1 cellular context compared by ENCODE assay signal in the genomic region with DNA sequence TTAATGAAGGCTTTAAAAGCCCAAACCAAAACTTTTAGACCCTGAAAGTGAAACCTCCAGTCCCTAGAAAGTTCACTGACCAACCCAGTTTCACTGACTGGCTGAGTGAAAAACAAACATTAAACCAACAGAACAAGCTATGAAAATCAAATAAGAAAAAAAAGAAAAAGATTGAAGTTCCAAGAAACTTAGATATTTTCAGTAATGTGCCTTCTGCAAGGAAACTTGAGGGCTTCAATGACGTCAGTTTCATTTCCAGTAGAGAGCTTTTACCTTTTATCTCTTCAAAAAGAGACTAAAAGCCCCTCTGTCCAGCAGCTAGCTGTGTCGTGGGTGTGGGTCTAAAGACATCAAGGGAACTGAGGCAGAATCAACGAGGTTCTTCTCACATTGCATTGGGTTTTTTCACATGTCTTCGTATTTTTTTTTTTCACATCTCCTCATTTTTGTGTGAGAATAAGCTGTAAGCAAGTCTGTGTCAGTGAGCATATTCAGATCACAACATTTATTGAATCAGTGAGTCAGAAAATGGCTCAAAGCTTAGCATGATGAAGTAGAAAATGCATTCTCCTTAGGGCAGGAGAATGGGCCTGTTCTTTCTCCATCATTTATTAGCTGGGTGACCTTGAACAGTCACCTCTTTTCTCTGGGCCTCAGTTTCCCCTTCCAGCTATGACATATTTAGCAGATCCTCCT.
TF ChIP-seq lines count a peak whose summit lies in the region.

No MANE protein-coding gene starts in this region.

TF ChIP-seq in HepG2, 621 proteins besides CTCF, POLR2A, EP300 and RAD21 (continued from another document):
- TF ChIP-seq, protein P1, sequence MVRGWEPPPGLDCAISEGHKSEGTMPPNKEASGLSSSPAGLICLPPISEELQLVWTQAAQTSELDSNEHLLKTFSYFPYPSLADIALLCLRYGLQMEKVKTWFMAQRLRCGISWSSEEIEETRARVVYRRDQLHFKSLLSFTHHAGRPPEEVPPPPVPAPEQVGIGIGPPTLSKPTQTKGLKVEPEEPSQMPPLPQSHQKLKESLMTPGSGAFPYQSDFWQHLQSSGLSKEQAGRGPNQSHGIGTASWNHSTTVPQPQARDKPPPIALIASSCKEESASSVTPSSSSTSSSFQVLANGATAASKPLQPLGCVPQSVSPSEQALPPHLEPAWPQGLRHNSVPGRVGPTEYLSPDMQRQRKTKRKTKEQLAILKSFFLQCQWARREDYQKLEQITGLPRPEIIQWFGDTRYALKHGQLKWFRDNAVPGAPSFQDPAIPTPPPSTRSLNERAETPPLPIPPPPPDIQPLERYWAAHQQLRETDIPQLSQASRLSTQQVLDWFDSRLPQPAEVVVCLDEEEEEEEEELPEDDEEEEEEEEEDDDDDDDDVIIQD (CRISPR knock-in tag; IDR thresholded peaks at IDR 0.05; ENCODE audit: low read depth): no peak
- TF ChIP-seq ZNF136 (CRISPR knock-in tag; IDR thresholded peaks at IDR 0.05; ENCODE audit: low read depth) (no peak), KDM5A (IDR thresholded peaks at IDR 0.05; ENCODE audit: borderline replicate concordance, low read length) (no peak), ZNF83 (CRISPR knock-in tag; IDR thresholded peaks at IDR 0.05; ENCODE audit: borderline replicate concordance) (no peak)
- TF ChIP-seq, protein P2, sequence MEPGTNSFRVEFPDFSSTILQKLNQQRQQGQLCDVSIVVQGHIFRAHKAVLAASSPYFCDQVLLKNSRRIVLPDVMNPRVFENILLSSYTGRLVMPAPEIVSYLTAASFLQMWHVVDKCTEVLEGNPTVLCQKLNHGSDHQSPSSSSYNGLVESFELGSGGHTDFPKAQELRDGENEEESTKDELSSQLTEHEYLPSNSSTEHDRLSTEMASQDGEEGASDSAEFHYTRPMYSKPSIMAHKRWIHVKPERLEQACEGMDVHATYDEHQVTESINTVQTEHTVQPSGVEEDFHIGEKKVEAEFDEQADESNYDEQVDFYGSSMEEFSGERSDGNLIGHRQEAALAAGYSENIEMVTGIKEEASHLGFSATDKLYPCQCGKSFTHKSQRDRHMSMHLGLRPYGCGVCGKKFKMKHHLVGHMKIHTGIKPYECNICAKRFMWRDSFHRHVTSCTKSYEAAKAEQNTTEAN (CRISPR knock-in tag; conservative IDR thresholded peaks at IDR 0.05): no peak
- TF ChIP-seq, protein P3, sequence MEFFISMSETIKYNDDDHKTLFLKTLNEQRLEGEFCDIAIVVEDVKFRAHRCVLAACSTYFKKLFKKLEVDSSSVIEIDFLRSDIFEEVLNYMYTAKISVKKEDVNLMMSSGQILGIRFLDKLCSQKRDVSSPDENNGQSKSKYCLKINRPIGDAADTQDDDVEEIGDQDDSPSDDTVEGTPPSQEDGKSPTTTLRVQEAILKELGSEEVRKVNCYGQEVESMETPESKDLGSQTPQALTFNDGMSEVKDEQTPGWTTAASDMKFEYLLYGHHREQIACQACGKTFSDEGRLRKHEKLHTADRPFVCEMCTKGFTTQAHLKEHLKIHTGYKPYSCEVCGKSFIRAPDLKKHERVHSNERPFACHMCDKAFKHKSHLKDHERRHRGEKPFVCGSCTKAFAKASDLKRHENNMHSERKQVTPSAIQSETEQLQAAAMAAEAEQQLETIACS (CRISPR knock-in tag; IDR thresholded peaks at IDR 0.05): no peak
